9 cellular contexts compared by ENCODE assay signal in genomic region chr12:110739488-110739887, GRCh38. TPM values are rescaled to one million over a fixed set of nuclear protein-coding genes. Genes with fewer than 3 reads are reported as not detected.
DNase-seq lines count a peak whose midpoint lies in the region; ATAC-seq and TF ChIP-seq lines count a peak whose summit lies in the region.
"Had no signal": no experiment of that assay in that cellular context is flagged by ENCODE, and none has a peak within 500 bp of the region (broad histone marks: within the 10 kb centered on the region; RNA-seq: fewer than 3 reads in every experiment).

No MANE protein-coding gene starts in this region.

- CTCF ChIA-PET in activated CD8-positive, alpha-beta memory T cell treated with anti-CD3 and anti-CD28 coated beads, Interleukin-2, amount 10 ng/mL, durations not matched to agents 7 days and 5 days (lab: Charles Lee), result interaction anchor here (0.8 to 2.9 kb wide), 5 partner anchors 9 to 308 kb away, joined by 3 to 12 read pairs (median 4); no protein-coding TSS in a partner anchor

- H3K4me2 ChIP-seq in SU-DHL-6 (ENCODE audit: low read depth, low read length, poor library complexity, severe bottlenecking) (peak overlapping the region; percentile 90), mesendoderm (ENCODE audit: low read length) (no peak overlapping the region)

- ATAC-seq in activated CD8-positive, alpha-beta memory T cell treated with anti-CD3 and anti-CD28 coated beads, Interleukin-2, amount 10 ng/mL, durations not matched to agents 7 days and 5 days, result no peak
- ATAC-seq in HG02938 (IDR thresholded peaks at IDR 0.05; ENCODE audit: unreplicated experiment), result no peak

- no peak overlapping the region for H3K4ac ChIP-seq in mesendoderm (ENCODE audit: low read depth, low read length)

- peak overlapping the region; percentile 99 for H3K4me3 Mint-ChIP-seq in activated CD8-positive, alpha-beta memory T cell treated with anti-CD3 and anti-CD28 coated beads, Interleukin-2, amount 10 ng/mL, durations not matched to agents 7 days and 5 days

- H3K9ac ChIP-seq in SU-DHL-6 (ENCODE audit: low read length), result peak overlapping the region; percentile 86
- no peak overlapping the region for H3K9ac ChIP-seq in mesendoderm (ENCODE audit: low read length)

- H3K79me1 ChIP-seq in mesendoderm (ENCODE audit: low read length), result peaks cover 2% of the 10 kb centered on the region

- no peak overlapping the region for H3K18ac ChIP-seq in mesendoderm (ENCODE audit: low read length)

- H3F3A ChIP-seq in SU-DHL-6 (ENCODE audit: insufficient read depth), result peaks cover 13% of the 10 kb centered on the region

- no peaks in the 10 kb centered on the region for H3K27me3 Mint-ChIP-seq in activated CD8-positive, alpha-beta memory T cell treated with anti-CD3 and anti-CD28 coated beads, Interleukin-2, amount 10 ng/mL, durations not matched to agents 7 days and 5 days

- no peak overlapping the region for H4K8ac ChIP-seq in mesendoderm (ENCODE audit: low read depth, low read length)

- peaks cover 82% of the 10 kb centered on the region for H3K79me2 ChIP-seq in SU-DHL-6 (ENCODE audit: insufficient read depth, low read length)
- H3K79me2 ChIP-seq in mesendoderm (ENCODE audit: control insufficient read depth, insufficient read depth, low read length), result peaks cover 72% of the 10 kb centered on the region

- H3K4me1 ChIP-seq in spleen (peaks cover 38 to 90% (median 79%) of the 10 kb centered on the region in 6 donors), mesendoderm (ENCODE audit: control insufficient read depth, low read depth, low read length) (peaks cover 6% of the 10 kb centered on the region)

- H3K36me3 ChIP-seq in SU-DHL-6 (ENCODE audit: low read length) (peaks cover 5% of the 10 kb centered on the region; the same call in 1 of the 2 replicates), spleen (peaks cover 0 to 20% (median under 1%) of the 10 kb centered on the region in 6 donors), mesendoderm (ENCODE audit: control insufficient read depth, insufficient read depth, low read length) (peaks cover 2% of the 10 kb centered on the region)

- 15 to 43% (median 41%) methylated on average over 1 of the region's 1 CpG for WGBS in spleen, 5 donors
- no CpG with 5 or more reads among the region's 1 CpG for WGBS in mesendoderm (ENCODE audit: extremely low coverage, insufficient coverage, low lambda C conversion rate)

- no peaks in the 10 kb centered on the region for H3K9me2 ChIP-seq in SU-DHL-6 (replicated peaks; ENCODE audit: insufficient read depth, low read length)

- H3K23ac ChIP-seq in mesendoderm (ENCODE audit: low read length), result no peak overlapping the region

- H4K5ac ChIP-seq in mesendoderm (ENCODE audit: low read length), result no peak overlapping the region

- TF ChIP-seq POLR2A in spleen (IDR thresholded peaks at IDR 0.05), result no peak

- peak overlapping the region; percentile 39; the same call in 1 of the 2 replicates for H3K27ac ChIP-seq in SU-DHL-6 (ENCODE audit: low read depth, low read length)
- peak overlapping the region in 5 of 8 donors; percentile 11 to 95 (median 91) for H3K27ac ChIP-seq in spleen
- no peak overlapping the region for H3K27ac ChIP-seq in mesendoderm (ENCODE audit: low read depth, low read length)

- peak overlapping the region; percentile 92 for H3K4me3 ChIP-seq in SU-DHL-6 (ENCODE audit: insufficient read depth, low read length, poor library complexity, severe bottlenecking)
- peak overlapping the region; percentile 11 for H3K4me3 ChIP-seq in fibroblast of the aortic adventitia (ENCODE audit: low read depth, low read length)
- peak overlapping the region in 4 of 8 donors; percentile 94 to 100 (median 97) for H3K4me3 ChIP-seq in spleen
- H3K4me3 ChIP-seq in mesendoderm (ENCODE audit: low read length), result no peak overlapping the region

- peaks cover 65% of the 10 kb centered on the region for H3K4me1 Mint-ChIP-seq in activated CD8-positive, alpha-beta memory T cell treated with anti-CD3 and anti-CD28 coated beads, Interleukin-2, amount 10 ng/mL, durations not matched to agents 7 days and 5 days

- no peak overlapping the region for H3K56ac ChIP-seq in mesendoderm (ENCODE audit: low read length)

- peaks cover 45% of the 10 kb centered on the region for H3K36me3 Mint-ChIP-seq in activated CD8-positive, alpha-beta memory T cell treated with anti-CD3 and anti-CD28 coated beads, Interleukin-2, amount 10 ng/mL, durations not matched to agents 7 days and 5 days

- no peaks in the 10 kb centered on the region for H3K27me3 ChIP-seq in SU-DHL-6 (ENCODE audit: low read length)
- no peaks in the 10 kb centered on the region for H3K27me3 ChIP-seq in spleen (replicated peaks in 1 of 7)
- no peaks in the 10 kb centered on the region for H3K27me3 ChIP-seq in mesendoderm (ENCODE audit: insufficient read depth, low read length, poor library complexity)

- no peak overlapping the region for H2BK120ac ChIP-seq in mesendoderm (ENCODE audit: low read depth, low read length)

- H3K9me3 Mint-ChIP-seq in activated CD8-positive, alpha-beta memory T cell treated with anti-CD3 and anti-CD28 coated beads, Interleukin-2, amount 10 ng/mL, durations not matched to agents 7 days and 5 days (ENCODE audit: low read depth), result no peaks in the 10 kb centered on the region

- intact Hi-C loops in spleen (cut with DNase I; ENCODE audit: low total_unique reads), result no loop called here

- H2BK5ac ChIP-seq in mesendoderm (ENCODE audit: low read length), result no peak overlapping the region

- H2AK5ac ChIP-seq in mesendoderm (ENCODE audit: low read length), result no peak overlapping the region

- no peak overlapping the region for H2AFZ ChIP-seq in SU-DHL-6 (ENCODE audit: low read depth, low read length, severe bottlenecking)

- TF ChIP-seq CTCF in SU-DHL-6 (IDR thresholded peaks at IDR 0.05; ENCODE audit: insufficient read depth, low read length, poor library complexity, severe bottlenecking) (no peak), fibroblast of the aortic adventitia (IDR thresholded peaks at IDR 0.05; ENCODE audit: insufficient read depth, low read length) (no peak), spleen (IDR thresholded peaks at IDR 0.05 in 8 of 11, conservative IDR thresholded peaks at IDR 0.05 in 3 of 11) (no peak)

- H3K9me3 ChIP-seq in SU-DHL-6 (ENCODE audit: insufficient read depth, low read length), result no peaks in the 10 kb centered on the region
- H3K9me3 ChIP-seq in spleen, result no peaks in the 10 kb centered on the region

- no peak overlapping the region for H2BK15ac ChIP-seq in mesendoderm (replicated peaks; ENCODE audit: low read depth)

- H3K27ac Mint-ChIP-seq in activated CD8-positive, alpha-beta memory T cell treated with anti-CD3 and anti-CD28 coated beads, Interleukin-2, amount 10 ng/mL, durations not matched to agents 7 days and 5 days, result peak overlapping the region; percentile 89

- H4K20me1 ChIP-seq in SU-DHL-6 (ENCODE audit: low read depth, low read length), result peaks cover 45% of the 10 kb centered on the region

- no peak for DNase-seq in activated CD8-positive, alpha-beta memory T cell treated with anti-CD3 and anti-CD28 coated beads, Interleukin-2, amount 10 ng/mL, durations not matched to agents 7 days and 5 days
- DNase-seq in activated CD8-positive, alpha-beta memory T cell treated with anti-CD3 and anti-CD28 coated beads, Interleukin-2, amount 50 U/mL, for 4 hours, result no peak
- no peak for DNase-seq in fibroblast of the aortic adventitia (ENCODE audit: low read depth)
- DNase-seq in spleen, result no peak
- no peak for DNase-seq in NK-92 (lab: John Stamatoyannopoulos, UW; ENCODE audit: unreplicated experiment)
- DNase-seq in mesendoderm, result no peak
- DNase-seq: SHP77 had no signal

RNA-seq across cellular contexts. Expression of gene PPP1CC, which starts 3.2 kb away (rescaled TPM):
- total RNA-seq in activated CD8-positive, alpha-beta memory T cell treated with anti-CD3 and anti-CD28 coated beads, Interleukin-2, amount 10 ng/mL, durations not matched to agents 7 days and 5 days, result 100 to 1,000 TPM; 174 to 200 TPM
- total RNA-seq in fibroblast of the aortic adventitia (ENCODE audit: low replicate concordance) (130 and 213 TPM in 2 replicates), spleen (100 to 1,000 TPM; 108 to 173 (median 131) TPM)
- polyA plus RNA-seq in spleen, result 100 to 1,000 TPM in 2 of 3 donors, 10 to 100 TPM in 1; 74.8 to 103 (median 100) TPM
- 266 TPM for polyA plus RNA-seq in mesendoderm (2013, experiment 1 of 2)
- 258 TPM for polyA plus RNA-seq in mesendoderm (2013, experiment 2 of 2)

RNA-seq across cellular contexts. Expression of gene HVCN1, which starts 50.6 kb away (rescaled TPM):
- 10 to 100 TPM; 11.7 to 19.9 TPM for total RNA-seq in activated CD8-positive, alpha-beta memory T cell treated with anti-CD3 and anti-CD28 coated beads, Interleukin-2, amount 10 ng/mL, durations not matched to agents 7 days and 5 days
- 0.74 and 2.6 TPM in 2 replicates for total RNA-seq in fibroblast of the aortic adventitia (ENCODE audit: low replicate concordance)
- 10 to 100 TPM; 46.9 to 71.3 (median 63.7) TPM for total RNA-seq in spleen
- polyA plus RNA-seq in spleen, result 100 to 1,000 TPM in 2 of 3 donors, 10 to 100 TPM in 1; 76.5 to 114 (median 106) TPM
- 4.6 TPM for polyA plus RNA-seq in mesendoderm (2013, experiment 1 of 2)
- 4.3 TPM for polyA plus RNA-seq in mesendoderm (2013, experiment 2 of 2)
